Comparison of ENCODE assay signal across 18 cellular contexts in genomic region chr4:155899891-155900290, GRCh38. TPM values are rescaled to one million over a fixed set of nuclear protein-coding genes. Genes with fewer than 3 reads are reported as not detected.
"Had no signal": no experiment of that assay in that cellular context is flagged by ENCODE, and none has a peak within 500 bp of the region (broad histone marks: within the 10 kb centered on the region; RNA-seq: fewer than 3 reads in every experiment).

No MANE protein-coding gene starts in this region.

- H3K4me1 Mint-ChIP-seq: activated CD4-positive, alpha-beta T cell treated with anti-CD3 and anti-CD28 coated beads, Interleukin-2, amount 10 ng/mL, durations not matched to agents 24 days and 14 days; central memory CD8-positive, alpha-beta T cell; immature natural killer cell; T-cell had no signal

- H3K36me3 Mint-ChIP-seq: immature natural killer cell, T-cell had no signal

- H3K9me3 ChIP-seq: adrenal gland, body of pancreas, pancreas had no signal

- H3K27me3 Mint-ChIP-seq: activated CD4-positive, alpha-beta T cell treated with anti-CD3 and anti-CD28 coated beads, Interleukin-2, amount 10 ng/mL, durations not matched to agents 24 days and 14 days; central memory CD8-positive, alpha-beta T cell; effector memory CD8-positive, alpha-beta T cell had no signal

- H3K9me3 Mint-ChIP-seq: activated T-helper 2 cell treated with anti-CD3 and anti-CD28 coated beads, Interferon-gamma antibody, Interleukin-2, Interleukin-4, amounts not matched to agents 10 μg/mL and 5 μg/mL and 100 μg/mL, durations not matched to agents 14 hours and 24 hours and 36 hours had no signal

- H3K27ac ChIP-seq: body of pancreas, pancreas had no signal

- H3K4me1 ChIP-seq: body of pancreas had no signal

- ATAC-seq: body of pancreas; effector memory CD8-positive, alpha-beta T cell; left colon; T-cell had no signal

- DNase-seq: activated CD4-positive, alpha-beta T cell treated with anti-CD3 and anti-CD28 coated beads, Interleukin-2, amount 10 ng/mL, durations not matched to agents 24 days and 14 days; activated CD8-positive, alpha-beta memory T cell treated with anti-CD3 and anti-CD28 coated beads for 24 hours; activated naive CD4-positive, alpha-beta T cell treated with anti-CD3 and anti-CD28 coated beads, Interleukin-2, amount 50 U/mL, for 16 hours; activated T-cell treated with anti-CD3 and anti-CD28 coated beads for 4 hours; body of pancreas; effector memory CD8-positive, alpha-beta T cell; immature natural killer cell; left colon; pancreas; T-cell; T1000 had no signal

- H3K4me3 ChIP-seq: adrenal gland, body of pancreas, pancreas had no signal

- H3K36me3 ChIP-seq: adrenal gland, pancreas had no signal

- H3K4me3 Mint-ChIP-seq: activated CD4-positive, alpha-beta T cell treated with anti-CD3 and anti-CD28 coated beads, Interleukin-2, amount 10 ng/mL, durations not matched to agents 24 days and 14 days; central memory CD8-positive, alpha-beta T cell; effector memory CD8-positive, alpha-beta T cell; immature natural killer cell; T-cell had no signal

- H3K27ac Mint-ChIP-seq: activated CD4-positive, alpha-beta T cell treated with anti-CD3 and anti-CD28 coated beads, Interleukin-2, amount 10 ng/mL, durations not matched to agents 24 days and 14 days; activated T-helper 2 cell treated with anti-CD3 and anti-CD28 coated beads, Interferon-gamma antibody, Interleukin-2, Interleukin-4, amounts not matched to agents 10 μg/mL and 5 μg/mL and 100 μg/mL, durations not matched to agents 14 hours and 24 hours and 36 hours; effector memory CD8-positive, alpha-beta T cell; immature natural killer cell; T-cell had no signal

- H3K27me3 ChIP-seq: adrenal gland, body of pancreas, pancreas had no signal

RNA-seq across cellular contexts. Expression of gene TDO2, which starts 3.6 kb away (rescaled TPM):
- total RNA-seq: activated CD4-positive, alpha-beta T cell treated with anti-CD3 and anti-CD28 coated beads, Interleukin-2, amount 10 ng/mL, durations not matched to agents 24 days and 14 days; activated T-helper 2 cell treated with anti-CD3 and anti-CD28 coated beads, Interferon-gamma antibody, Interleukin-2, Interleukin-4, amounts not matched to agents 10 μg/mL and 5 μg/mL and 100 μg/mL, durations not matched to agents 14 hours and 24 hours and 36 hours; epithelial cell of proximal tubule; mammary epithelial cell had no signal
- polyA plus RNA-seq: immature natural killer cell, mammary epithelial cell had no signal

RNA-seq across cellular contexts. Expression of gene ASIC5, which starts 33.8 kb away (rescaled TPM):
- total RNA-seq: activated CD4-positive, alpha-beta T cell treated with anti-CD3 and anti-CD28 coated beads, Interleukin-2, amount 10 ng/mL, durations not matched to agents 24 days and 14 days; activated T-helper 2 cell treated with anti-CD3 and anti-CD28 coated beads, Interferon-gamma antibody, Interleukin-2, Interleukin-4, amounts not matched to agents 10 μg/mL and 5 μg/mL and 100 μg/mL, durations not matched to agents 14 hours and 24 hours and 36 hours; adrenal gland; body of pancreas; epithelial cell of proximal tubule; left colon; mammary epithelial cell; pancreas; renal cortical epithelial cell; T-cell had no signal
- polyA plus RNA-seq: adrenal gland, immature natural killer cell, mammary epithelial cell, pancreas, thymus had no signal
